21 cellular contexts compared by ENCODE assay signal in the genomic region with DNA sequence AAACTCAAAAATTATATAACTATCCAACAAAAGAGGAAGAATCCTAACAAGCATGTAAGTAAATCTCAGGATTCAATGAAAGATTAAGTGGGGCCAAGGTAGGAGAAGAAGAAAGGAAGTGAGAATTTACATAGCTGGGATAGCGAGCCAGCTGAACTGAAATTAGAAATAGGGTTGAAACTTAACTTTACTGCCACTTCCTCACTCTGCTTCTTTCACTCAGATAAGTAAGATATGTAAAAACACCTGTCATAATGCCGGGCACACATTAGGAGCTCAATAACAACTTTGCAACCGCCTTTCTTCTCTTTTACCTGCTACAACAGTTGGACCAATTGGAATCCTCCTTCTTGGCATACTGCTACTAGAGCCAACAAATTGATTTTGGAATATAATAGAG.
DNase-seq lines count a peak whose midpoint lies in the region; ATAC-seq and TF ChIP-seq lines count a peak whose summit lies in the region.
"Had no signal": no experiment of that assay in that cellular context is flagged by ENCODE, and none has a peak within 500 bp of the region (broad histone marks: within the 10 kb centered on the region; RNA-seq: fewer than 3 reads in every experiment).

No MANE protein-coding gene starts in this region.

- DNase-seq in RWPE1 (ENCODE audit: low spot score) (no peak), NCI-H2107 treated with DMSO at 0.1 percent for 48 hours (lab: John Stamatoyannopoulos, UW; ENCODE audit: unreplicated experiment) (no peak), hippocampal formation (lab: John Stamatoyannopoulos, UW) (no peak), osteocyte (ENCODE audit: extremely low spot score, unreplicated experiment) (no peak)
- DNase-seq: activated CD4-positive, alpha-beta memory T cell treated with anti-CD3 and anti-CD28 coated beads for 36 hours; aorta; COR-L47; dermis blood vessel endothelial cell; KBM-7; left ventricle myocardium superior; NCI-H1694; NCI-H69; stimulated activated CD4-positive, alpha-beta T cell treated with anti-CD3 and anti-CD28 coated beads, Interleukin-2, amount 100 ng/mL, for 24 hours; T-helper 9 cell had no signal

- peak; percentile 89 for ATAC-seq in GM18498 (IDR thresholded peaks at IDR 0.05; ENCODE audit: unreplicated experiment)
- ATAC-seq in GM19438 (IDR thresholded peaks at IDR 0.05; ENCODE audit: low read depth, unreplicated experiment) = peak; percentile 86
- peak; percentile 97 for ATAC-seq in HG02678 (IDR thresholded peaks at IDR 0.05; ENCODE audit: unreplicated experiment)
- ATAC-seq in HG03432 (IDR thresholded peaks at IDR 0.05; ENCODE audit: unreplicated experiment) = peak; percentile 84
- ATAC-seq: left ventricle myocardium superior; natural killer cell treated with Interleukin-12 subunit alpha and Interleukin-12 subunit beta and Interleukin-15 and Interleukin-18, amount 100 ng/mL, for 72 hours had no signal

- H3K4me1 Mint-ChIP-seq in osteocyte (ENCODE audit: unreplicated experiment) = peaks cover 1% of the 10 kb centered on the region

- CTCF ChIA-PET in RWPE1 (lab: Yijun Ruan, JAX) = no interaction called here

- no peaks in the 10 kb centered on the region for H3K27me3 Mint-ChIP-seq in osteocyte (ENCODE audit: unreplicated experiment)
- H3K27me3 Mint-ChIP-seq: activated CD4-positive, alpha-beta memory T cell treated with anti-CD3 and anti-CD28 coated beads for 36 hours; natural killer cell treated with Interleukin-12 subunit alpha and Interleukin-12 subunit beta and Interleukin-15 and Interleukin-18, amount 100 ng/mL, for 72 hours; type B pancreatic cell had no signal

- no peak overlapping the region for H3K27ac Mint-ChIP-seq in osteocyte (ENCODE audit: unreplicated experiment)
- H3K27ac Mint-ChIP-seq: activated CD4-positive, alpha-beta memory T cell treated with anti-CD3 and anti-CD28 coated beads for 36 hours; natural killer cell treated with Interleukin-12 subunit alpha and Interleukin-12 subunit beta and Interleukin-15 and Interleukin-18, amount 100 ng/mL, for 72 hours; type B pancreatic cell had no signal

- no peaks in the 10 kb centered on the region for H3K9me3 Mint-ChIP-seq in osteocyte (ENCODE audit: unreplicated experiment)
- H3K9me3 Mint-ChIP-seq: activated CD4-positive, alpha-beta memory T cell treated with anti-CD3 and anti-CD28 coated beads for 36 hours; natural killer cell treated with Interleukin-12 subunit alpha and Interleukin-12 subunit beta and Interleukin-15 and Interleukin-18, amount 100 ng/mL, for 72 hours; type B pancreatic cell had no signal

- POLR2A ChIA-PET in RWPE1 (lab: Yijun Ruan, JAX; ENCODE audit: low non-redundant PET) = no interaction called here

- H3K4me3 Mint-ChIP-seq in osteocyte (ENCODE audit: unreplicated experiment) = no peak overlapping the region
- H3K4me3 Mint-ChIP-seq: activated CD4-positive, alpha-beta memory T cell treated with anti-CD3 and anti-CD28 coated beads for 36 hours; natural killer cell treated with Interleukin-12 subunit alpha and Interleukin-12 subunit beta and Interleukin-15 and Interleukin-18, amount 100 ng/mL, for 72 hours; type B pancreatic cell had no signal

- H3K27ac ChIP-seq in RWPE1 = no peak overlapping the region
- H3K27ac ChIP-seq: right atrium auricular region had no signal

- no peak for TF ChIP-seq CTCF in RWPE1 (conservative IDR thresholded peaks at IDR 0.05; ENCODE audit: low read depth)
- TF ChIP-seq CTCF in osteocyte (IDR thresholded peaks at IDR 0.05) = no peak

- no peaks in the 10 kb centered on the region for H3K36me3 Mint-ChIP-seq in osteocyte (ENCODE audit: unreplicated experiment)
- H3K36me3 Mint-ChIP-seq: activated CD4-positive, alpha-beta memory T cell treated with anti-CD3 and anti-CD28 coated beads for 36 hours; natural killer cell treated with Interleukin-12 subunit alpha and Interleukin-12 subunit beta and Interleukin-15 and Interleukin-18, amount 100 ng/mL, for 72 hours; type B pancreatic cell had no signal
